In the genomic region with DNA sequence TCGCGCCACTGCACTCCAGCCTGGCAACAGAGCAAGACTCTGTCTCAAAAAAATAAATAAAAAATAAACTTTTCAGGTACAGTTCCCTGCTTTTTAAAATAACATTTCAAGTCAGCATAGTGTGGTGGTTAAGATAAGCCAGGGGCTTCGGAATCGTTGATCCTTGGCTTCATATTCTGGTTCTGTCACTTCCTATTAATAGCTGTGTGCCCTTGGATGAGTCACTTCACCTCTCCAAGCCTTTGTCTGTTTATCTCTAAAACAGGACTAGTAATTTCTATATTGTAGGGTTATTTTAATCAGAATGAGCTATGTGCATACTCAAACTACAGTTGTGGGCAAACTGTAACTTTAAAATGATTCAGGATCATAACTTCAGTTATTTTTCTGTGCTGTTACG, we compare ENCODE assay signal across 1 cellular context.
TF ChIP-seq lines count a peak whose summit lies in the region.

No MANE protein-coding gene starts in this region.

TF ChIP-seq in K562, 482 proteins besides CTCF, POLR2A, EP300 and RAD21 (continued from another document and continues in another):
- TF ChIP-seq, protein P1, sequence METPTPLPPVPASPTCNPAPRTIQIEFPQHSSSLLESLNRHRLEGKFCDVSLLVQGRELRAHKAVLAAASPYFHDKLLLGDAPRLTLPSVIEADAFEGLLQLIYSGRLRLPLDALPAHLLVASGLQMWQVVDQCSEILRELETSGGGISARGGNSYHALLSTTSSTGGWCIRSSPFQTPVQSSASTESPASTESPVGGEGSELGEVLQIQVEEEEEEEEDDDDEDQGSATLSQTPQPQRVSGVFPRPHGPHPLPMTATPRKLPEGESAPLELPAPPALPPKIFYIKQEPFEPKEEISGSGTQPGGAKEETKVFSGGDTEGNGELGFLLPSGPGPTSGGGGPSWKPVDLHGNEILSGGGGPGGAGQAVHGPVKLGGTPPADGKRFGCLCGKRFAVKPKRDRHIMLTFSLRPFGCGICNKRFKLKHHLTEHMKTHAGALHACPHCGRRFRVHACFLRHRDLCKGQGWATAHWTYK (CRISPR knock-in tag; IDR thresholded peaks at IDR 0.05): no peak
- TF ChIP-seq ZNF316 (IDR thresholded peaks at IDR 0.05) (no peak), TAL1 (IDR thresholded peaks at IDR 0.05) (peak; percentile 52), PHB2 (IDR thresholded peaks at IDR 0.05; ENCODE audit: low read depth) (no peak), ELF1 (tag; IDR thresholded peaks at IDR 0.05) (no peak), DACH1 (IDR thresholded peaks at IDR 0.05; ENCODE audit: partially characterized antibody) (no peak), FOSL1 (tag; conservative IDR thresholded peaks at IDR 0.05) (peak; percentile 88), SMARCE1 (IDR thresholded peaks at IDR 0.05) (peak; percentile 82), JUN (IDR thresholded peaks at IDR 0.05; ENCODE audit: borderline replicate concordance, low read depth, low read length) (peak; percentile 84; the same call in 1 of the 2 replicates), JUN (CRISPR knock-in tag; IDR thresholded peaks at IDR 0.05; ENCODE audit: borderline replicate concordance) (no peak), DPF2 (IDR thresholded peaks at IDR 0.05) (peak; percentile 73), ZBTB1 (CRISPR knock-in tag; IDR thresholded peaks at IDR 0.05; ENCODE audit: borderline replicate concordance, low read depth) (no peak), ZSCAN32 (CRISPR knock-in tag; IDR thresholded peaks at IDR 0.05) (no peak), SOX6 (IDR thresholded peaks at IDR 0.05) (peak; percentile 75), JUND (IDR thresholded peaks at IDR 0.05; ENCODE audit: borderline replicate concordance, low read depth, low read length) (peak; percentile 89), JUND (tag; IDR thresholded peaks at IDR 0.05; ENCODE audit: borderline replicate concordance, low read depth, low read length) (peak; percentile 86; the same call in 2 of the 3 replicates), SMARCA5 (IDR thresholded peaks at IDR 0.05) (no peak), TEAD4 (IDR thresholded peaks at IDR 0.05; ENCODE audit: low read length) (peak; percentile 48; the same call in 1 of the 2 replicates), TEAD4 (CRISPR knock-in tag; IDR thresholded peaks at IDR 0.05; ENCODE audit: borderline replicate concordance) (no peak), ZNF124 (CRISPR knock-in tag; IDR thresholded peaks at IDR 0.05) (no peak), CBX2 (IDR thresholded peaks at IDR 0.05; ENCODE audit: insufficient read depth, low read length, poor library complexity, severe bottlenecking) (no peak), GTF2A2 (tag; IDR thresholded peaks at IDR 0.05) (no peak), FOXP1 (CRISPR knock-in tag; IDR thresholded peaks at IDR 0.05) (no peak)
- TF ChIP-seq, protein P2, sequence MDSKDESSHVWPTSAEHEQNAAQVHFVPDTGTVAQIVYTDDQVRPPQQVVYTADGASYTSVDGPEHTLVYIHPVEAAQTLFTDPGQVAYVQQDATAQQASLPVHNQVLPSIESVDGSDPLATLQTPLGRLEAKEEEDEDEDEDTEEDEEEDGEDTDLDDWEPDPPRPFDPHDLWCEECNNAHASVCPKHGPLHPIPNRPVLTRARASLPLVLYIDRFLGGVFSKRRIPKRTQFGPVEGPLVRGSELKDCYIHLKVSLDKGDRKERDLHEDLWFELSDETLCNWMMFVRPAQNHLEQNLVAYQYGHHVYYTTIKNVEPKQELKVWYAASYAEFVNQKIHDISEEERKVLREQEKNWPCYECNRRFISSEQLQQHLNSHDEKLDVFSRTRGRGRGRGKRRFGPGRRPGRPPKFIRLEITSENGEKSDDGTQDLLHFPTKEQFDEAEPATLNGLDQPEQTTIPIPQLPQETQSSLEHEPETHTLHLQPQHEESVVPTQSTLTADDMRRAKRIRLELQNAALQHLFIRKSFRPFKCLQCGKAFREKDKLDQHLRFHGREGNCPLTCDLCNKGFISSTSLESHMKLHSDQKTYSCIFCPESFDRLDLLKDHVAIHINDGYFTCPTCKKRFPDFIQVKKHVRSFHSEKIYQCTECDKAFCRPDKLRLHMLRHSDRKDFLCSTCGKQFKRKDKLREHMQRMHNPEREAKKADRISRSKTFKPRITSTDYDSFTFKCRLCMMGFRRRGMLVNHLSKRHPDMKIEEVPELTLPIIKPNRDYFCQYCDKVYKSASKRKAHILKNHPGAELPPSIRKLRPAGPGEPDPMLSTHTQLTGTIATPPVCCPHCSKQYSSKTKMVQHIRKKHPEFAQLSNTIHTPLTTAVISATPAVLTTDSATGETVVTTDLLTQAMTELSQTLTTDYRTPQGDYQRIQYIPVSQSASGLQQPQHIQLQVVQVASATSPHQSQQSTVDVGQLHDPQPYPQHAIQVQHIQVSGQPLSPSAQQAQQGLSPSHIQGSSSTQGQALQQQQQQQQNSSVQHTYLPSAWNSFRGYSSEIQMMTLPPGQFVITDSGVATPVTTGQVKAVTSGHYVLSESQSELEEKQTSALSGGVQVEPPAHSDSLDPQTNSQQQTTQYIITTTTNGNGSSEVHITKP (IDR thresholded peaks at IDR 0.05; ENCODE audit: partially characterized antibody): no peak
- TF ChIP-seq, protein P3, sequence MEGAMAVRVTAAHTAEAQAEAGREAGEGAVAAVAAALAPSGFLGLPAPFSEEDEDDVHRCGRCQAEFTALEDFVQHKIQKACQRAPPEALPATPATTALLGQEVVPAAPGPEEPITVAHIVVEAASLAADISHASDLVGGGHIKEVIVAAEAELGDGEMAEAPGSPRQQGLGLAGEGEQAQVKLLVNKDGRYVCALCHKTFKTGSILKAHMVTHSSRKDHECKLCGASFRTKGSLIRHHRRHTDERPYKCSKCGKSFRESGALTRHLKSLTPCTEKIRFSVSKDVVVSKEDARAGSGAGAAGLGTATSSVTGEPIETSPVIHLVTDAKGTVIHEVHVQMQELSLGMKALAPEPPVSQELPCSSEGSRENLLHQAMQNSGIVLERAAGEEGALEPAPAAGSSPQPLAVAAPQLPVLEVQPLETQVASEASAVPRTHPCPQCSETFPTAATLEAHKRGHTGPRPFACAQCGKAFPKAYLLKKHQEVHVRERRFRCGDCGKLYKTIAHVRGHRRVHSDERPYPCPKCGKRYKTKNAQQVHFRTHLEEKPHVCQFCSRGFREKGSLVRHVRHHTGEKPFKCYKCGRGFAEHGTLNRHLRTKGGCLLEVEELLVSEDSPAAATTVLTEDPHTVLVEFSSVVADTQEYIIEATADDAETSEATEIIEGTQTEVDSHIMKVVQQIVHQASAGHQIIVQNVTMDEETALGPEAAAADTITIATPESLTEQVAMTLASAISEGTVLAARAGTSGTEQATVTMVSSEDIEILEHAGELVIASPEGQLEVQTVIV (CRISPR knock-in tag; IDR thresholded peaks at IDR 0.05; ENCODE audit: borderline replicate concordance): no peak
- TF ChIP-seq, protein P4, sequence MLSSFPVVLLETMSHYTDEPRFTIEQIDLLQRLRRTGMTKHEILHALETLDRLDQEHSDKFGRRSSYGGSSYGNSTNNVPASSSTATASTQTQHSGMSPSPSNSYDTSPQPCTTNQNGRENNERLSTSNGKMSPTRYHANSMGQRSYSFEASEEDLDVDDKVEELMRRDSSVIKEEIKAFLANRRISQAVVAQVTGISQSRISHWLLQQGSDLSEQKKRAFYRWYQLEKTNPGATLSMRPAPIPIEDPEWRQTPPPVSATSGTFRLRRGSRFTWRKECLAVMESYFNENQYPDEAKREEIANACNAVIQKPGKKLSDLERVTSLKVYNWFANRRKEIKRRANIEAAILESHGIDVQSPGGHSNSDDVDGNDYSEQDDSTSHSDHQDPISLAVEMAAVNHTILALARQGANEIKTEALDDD (IDR thresholded peaks at IDR 0.05): peak; percentile 93
- TF ChIP-seq, protein P5, sequence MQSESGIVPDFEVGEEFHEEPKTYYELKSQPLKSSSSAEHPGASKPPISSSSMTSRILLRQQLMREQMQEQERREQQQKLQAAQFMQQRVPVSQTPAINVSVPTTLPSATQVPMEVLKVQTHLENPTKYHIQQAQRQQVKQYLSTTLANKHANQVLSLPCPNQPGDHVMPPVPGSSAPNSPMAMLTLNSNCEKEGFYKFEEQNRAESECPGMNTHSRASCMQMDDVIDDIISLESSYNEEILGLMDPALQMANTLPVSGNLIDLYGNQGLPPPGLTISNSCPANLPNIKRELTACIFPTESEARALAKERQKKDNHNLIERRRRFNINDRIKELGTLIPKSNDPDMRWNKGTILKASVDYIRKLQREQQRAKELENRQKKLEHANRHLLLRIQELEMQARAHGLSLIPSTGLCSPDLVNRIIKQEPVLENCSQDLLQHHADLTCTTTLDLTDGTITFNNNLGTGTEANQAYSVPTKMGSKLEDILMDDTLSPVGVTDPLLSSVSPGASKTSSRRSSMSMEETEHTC (IDR thresholded peaks at IDR 0.05): no peak
- TF ChIP-seq, protein P6, sequence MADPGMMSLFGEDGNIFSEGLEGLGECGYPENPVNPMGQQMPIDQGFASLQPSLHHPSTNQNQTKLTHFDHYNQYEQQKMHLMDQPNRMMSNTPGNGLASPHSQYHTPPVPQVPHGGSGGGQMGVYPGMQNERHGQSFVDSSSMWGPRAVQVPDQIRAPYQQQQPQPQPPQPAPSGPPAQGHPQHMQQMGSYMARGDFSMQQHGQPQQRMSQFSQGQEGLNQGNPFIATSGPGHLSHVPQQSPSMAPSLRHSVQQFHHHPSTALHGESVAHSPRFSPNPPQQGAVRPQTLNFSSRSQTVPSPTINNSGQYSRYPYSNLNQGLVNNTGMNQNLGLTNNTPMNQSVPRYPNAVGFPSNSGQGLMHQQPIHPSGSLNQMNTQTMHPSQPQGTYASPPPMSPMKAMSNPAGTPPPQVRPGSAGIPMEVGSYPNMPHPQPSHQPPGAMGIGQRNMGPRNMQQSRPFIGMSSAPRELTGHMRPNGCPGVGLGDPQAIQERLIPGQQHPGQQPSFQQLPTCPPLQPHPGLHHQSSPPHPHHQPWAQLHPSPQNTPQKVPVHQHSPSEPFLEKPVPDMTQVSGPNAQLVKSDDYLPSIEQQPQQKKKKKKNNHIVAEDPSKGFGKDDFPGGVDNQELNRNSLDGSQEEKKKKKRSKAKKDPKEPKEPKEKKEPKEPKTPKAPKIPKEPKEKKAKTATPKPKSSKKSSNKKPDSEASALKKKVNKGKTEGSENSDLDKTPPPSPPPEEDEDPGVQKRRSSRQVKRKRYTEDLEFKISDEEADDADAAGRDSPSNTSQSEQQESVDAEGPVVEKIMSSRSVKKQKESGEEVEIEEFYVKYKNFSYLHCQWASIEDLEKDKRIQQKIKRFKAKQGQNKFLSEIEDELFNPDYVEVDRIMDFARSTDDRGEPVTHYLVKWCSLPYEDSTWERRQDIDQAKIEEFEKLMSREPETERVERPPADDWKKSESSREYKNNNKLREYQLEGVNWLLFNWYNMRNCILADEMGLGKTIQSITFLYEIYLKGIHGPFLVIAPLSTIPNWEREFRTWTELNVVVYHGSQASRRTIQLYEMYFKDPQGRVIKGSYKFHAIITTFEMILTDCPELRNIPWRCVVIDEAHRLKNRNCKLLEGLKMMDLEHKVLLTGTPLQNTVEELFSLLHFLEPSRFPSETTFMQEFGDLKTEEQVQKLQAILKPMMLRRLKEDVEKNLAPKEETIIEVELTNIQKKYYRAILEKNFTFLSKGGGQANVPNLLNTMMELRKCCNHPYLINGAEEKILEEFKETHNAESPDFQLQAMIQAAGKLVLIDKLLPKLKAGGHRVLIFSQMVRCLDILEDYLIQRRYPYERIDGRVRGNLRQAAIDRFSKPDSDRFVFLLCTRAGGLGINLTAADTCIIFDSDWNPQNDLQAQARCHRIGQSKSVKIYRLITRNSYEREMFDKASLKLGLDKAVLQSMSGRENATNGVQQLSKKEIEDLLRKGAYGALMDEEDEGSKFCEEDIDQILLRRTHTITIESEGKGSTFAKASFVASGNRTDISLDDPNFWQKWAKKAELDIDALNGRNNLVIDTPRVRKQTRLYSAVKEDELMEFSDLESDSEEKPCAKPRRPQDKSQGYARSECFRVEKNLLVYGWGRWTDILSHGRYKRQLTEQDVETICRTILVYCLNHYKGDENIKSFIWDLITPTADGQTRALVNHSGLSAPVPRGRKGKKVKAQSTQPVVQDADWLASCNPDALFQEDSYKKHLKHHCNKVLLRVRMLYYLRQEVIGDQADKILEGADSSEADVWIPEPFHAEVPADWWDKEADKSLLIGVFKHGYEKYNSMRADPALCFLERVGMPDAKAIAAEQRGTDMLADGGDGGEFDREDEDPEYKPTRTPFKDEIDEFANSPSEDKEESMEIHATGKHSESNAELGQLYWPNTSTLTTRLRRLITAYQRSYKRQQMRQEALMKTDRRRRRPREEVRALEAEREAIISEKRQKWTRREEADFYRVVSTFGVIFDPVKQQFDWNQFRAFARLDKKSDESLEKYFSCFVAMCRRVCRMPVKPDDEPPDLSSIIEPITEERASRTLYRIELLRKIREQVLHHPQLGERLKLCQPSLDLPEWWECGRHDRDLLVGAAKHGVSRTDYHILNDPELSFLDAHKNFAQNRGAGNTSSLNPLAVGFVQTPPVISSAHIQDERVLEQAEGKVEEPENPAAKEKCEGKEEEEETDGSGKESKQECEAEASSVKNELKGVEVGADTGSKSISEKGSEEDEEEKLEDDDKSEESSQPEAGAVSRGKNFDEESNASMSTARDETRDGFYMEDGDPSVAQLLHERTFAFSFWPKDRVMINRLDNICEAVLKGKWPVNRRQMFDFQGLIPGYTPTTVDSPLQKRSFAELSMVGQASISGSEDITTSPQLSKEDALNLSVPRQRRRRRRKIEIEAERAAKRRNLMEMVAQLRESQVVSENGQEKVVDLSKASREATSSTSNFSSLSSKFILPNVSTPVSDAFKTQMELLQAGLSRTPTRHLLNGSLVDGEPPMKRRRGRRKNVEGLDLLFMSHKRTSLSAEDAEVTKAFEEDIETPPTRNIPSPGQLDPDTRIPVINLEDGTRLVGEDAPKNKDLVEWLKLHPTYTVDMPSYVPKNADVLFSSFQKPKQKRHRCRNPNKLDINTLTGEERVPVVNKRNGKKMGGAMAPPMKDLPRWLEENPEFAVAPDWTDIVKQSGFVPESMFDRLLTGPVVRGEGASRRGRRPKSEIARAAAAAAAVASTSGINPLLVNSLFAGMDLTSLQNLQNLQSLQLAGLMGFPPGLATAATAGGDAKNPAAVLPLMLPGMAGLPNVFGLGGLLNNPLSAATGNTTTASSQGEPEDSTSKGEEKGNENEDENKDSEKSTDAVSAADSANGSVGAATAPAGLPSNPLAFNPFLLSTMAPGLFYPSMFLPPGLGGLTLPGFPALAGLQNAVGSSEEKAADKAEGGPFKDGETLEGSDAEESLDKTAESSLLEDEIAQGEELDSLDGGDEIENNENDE (IDR thresholded peaks at IDR 0.05; ENCODE audit: low read depth, low read length): no peak
- TF ChIP-seq, protein P7, sequence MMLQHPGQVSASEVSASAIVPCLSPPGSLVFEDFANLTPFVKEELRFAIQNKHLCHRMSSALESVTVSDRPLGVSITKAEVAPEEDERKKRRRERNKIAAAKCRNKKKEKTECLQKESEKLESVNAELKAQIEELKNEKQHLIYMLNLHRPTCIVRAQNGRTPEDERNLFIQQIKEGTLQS (IDR thresholded peaks at IDR 0.05): peak; percentile 92
- TF ChIP-seq, protein P7 (CRISPR knock-in tag; conservative IDR thresholded peaks at IDR 0.05): no peak; the same call in 1 of the 2 replicates
- TF ChIP-seq, protein P8, sequence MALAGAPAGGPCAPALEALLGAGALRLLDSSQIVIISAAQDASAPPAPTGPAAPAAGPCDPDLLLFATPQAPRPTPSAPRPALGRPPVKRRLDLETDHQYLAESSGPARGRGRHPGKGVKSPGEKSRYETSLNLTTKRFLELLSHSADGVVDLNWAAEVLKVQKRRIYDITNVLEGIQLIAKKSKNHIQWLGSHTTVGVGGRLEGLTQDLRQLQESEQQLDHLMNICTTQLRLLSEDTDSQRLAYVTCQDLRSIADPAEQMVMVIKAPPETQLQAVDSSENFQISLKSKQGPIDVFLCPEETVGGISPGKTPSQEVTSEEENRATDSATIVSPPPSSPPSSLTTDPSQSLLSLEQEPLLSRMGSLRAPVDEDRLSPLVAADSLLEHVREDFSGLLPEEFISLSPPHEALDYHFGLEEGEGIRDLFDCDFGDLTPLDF (CRISPR knock-in tag; IDR thresholded peaks at IDR 0.05): no peak
